13 cellular contexts compared by ENCODE assay signal in genomic region chr7:24899905-24900304, GRCh38.
DNase-seq lines count a peak whose midpoint lies in the region; ATAC-seq and TF ChIP-seq lines count a peak whose summit lies in the region.
"Had no signal": no experiment of that assay in that cellular context is flagged by ENCODE, and none has a peak within 500 bp of the region (broad histone marks: within the 10 kb centered on the region; RNA-seq: fewer than 3 reads in every experiment).

No MANE protein-coding gene starts in this region.

- POLR2A ChIA-PET in T-cell (lab: Charles Lee): no interaction called here

- no peaks in the 10 kb centered on the region for H3K9me3 ChIP-seq in SU-DHL-6 (ENCODE audit: insufficient read depth, low read length)

- CTCF ChIA-PET in T-cell (lab: Charles Lee): interaction anchor here in 1 of 2 donors (1.0 to 1.5 kb wide), 3 partner anchors 10 to 171 kb away, joined by 3 to 4 read pairs (median 3); no protein-coding TSS in a partner anchor

- peaks cover 27% of the 10 kb centered on the region; the same call in 1 of the 2 replicates for H3F3A ChIP-seq in SU-DHL-6 (ENCODE audit: insufficient read depth)

- no peak overlapping the region for H3K27ac Mint-ChIP-seq in T-cell
- H3K27ac Mint-ChIP-seq: activated CD4-positive, alpha-beta T cell treated with anti-CD3 and anti-CD28 coated beads for 36 hours; CD8-positive, alpha-beta T cell had no signal

- H3K9ac ChIP-seq in SU-DHL-6 (ENCODE audit: low read length): no peak overlapping the region

- no peak overlapping the region for H2AFZ ChIP-seq in SU-DHL-6 (ENCODE audit: low read depth, low read length, severe bottlenecking)

- no peaks in the 10 kb centered on the region for H3K36me3 ChIP-seq in SU-DHL-6 (ENCODE audit: low read length)

- H4K20me1 ChIP-seq in SU-DHL-6 (ENCODE audit: low read depth, low read length): no peaks in the 10 kb centered on the region

- peak; percentile 35 for ATAC-seq in GM18870 (IDR thresholded peaks at IDR 0.05; ENCODE audit: unreplicated experiment)
- ATAC-seq in GM21423 (IDR thresholded peaks at IDR 0.05; ENCODE audit: unreplicated experiment): peak; percentile 72
- ATAC-seq in HG03066 (IDR thresholded peaks at IDR 0.05; ENCODE audit: low read depth, unreplicated experiment): peak; percentile 70
- no peak for ATAC-seq in GM18867 (IDR thresholded peaks at IDR 0.05; ENCODE audit: unreplicated experiment)
- ATAC-seq in T-cell (replicated peaks in 1 of 4): no peak
- ATAC-seq: activated CD4-positive, alpha-beta T cell treated with anti-CD3 and anti-CD28 coated beads for 36 hours; CD8-positive, alpha-beta T cell; HCT116 had no signal

- H3K79me2 ChIP-seq in SU-DHL-6 (ENCODE audit: insufficient read depth, low read length): peaks cover 98% of the 10 kb centered on the region

- H3K4me3 ChIP-seq in SU-DHL-6 (ENCODE audit: insufficient read depth, low read length, poor library complexity, severe bottlenecking): no peak overlapping the region

- peaks cover 5% of the 10 kb centered on the region for H3K36me3 Mint-ChIP-seq in T-cell
- H3K36me3 Mint-ChIP-seq: CD8-positive, alpha-beta T cell had no signal

- H3K27me3 Mint-ChIP-seq in T-cell: no peaks in the 10 kb centered on the region
- H3K27me3 Mint-ChIP-seq: activated CD4-positive, alpha-beta T cell treated with anti-CD3 and anti-CD28 coated beads for 36 hours; central memory CD8-positive, alpha-beta T cell had no signal

- peak overlapping the region; percentile 24; the same call in 1 of the 2 replicates for H3K27ac ChIP-seq in SU-DHL-6 (ENCODE audit: low read depth, low read length)

- H3K27me3 ChIP-seq in SU-DHL-6 (ENCODE audit: low read length): no peaks in the 10 kb centered on the region

- TF ChIP-seq CTCF in SU-DHL-6 (IDR thresholded peaks at IDR 0.05; ENCODE audit: insufficient read depth, low read length, poor library complexity, severe bottlenecking): no peak

- no peak overlapping the region for H3K4me3 Mint-ChIP-seq in T-cell
- H3K4me3 Mint-ChIP-seq: activated CD4-positive, alpha-beta T cell treated with anti-CD3 and anti-CD28 coated beads for 36 hours; CD8-positive, alpha-beta T cell; central memory CD8-positive, alpha-beta T cell had no signal

- no peaks in the 10 kb centered on the region for H3K9me3 Mint-ChIP-seq in T-cell
- H3K9me3 Mint-ChIP-seq: CD8-positive, alpha-beta T cell; central memory CD8-positive, alpha-beta T cell had no signal

- H3K9me2 ChIP-seq in SU-DHL-6 (replicated peaks; ENCODE audit: insufficient read depth, low read length): no peaks in the 10 kb centered on the region

- H3K4me2 ChIP-seq in SU-DHL-6 (ENCODE audit: low read depth, low read length, poor library complexity, severe bottlenecking): peak overlapping the region; percentile 14

- no peak for DNase-seq in Kasumi-1 (lab: John Stamatoyannopoulos, UW)
- no peak for DNase-seq in T-cell
- DNase-seq in stimulated activated CD4-positive, alpha-beta T cell treated with anti-CD3 and anti-CD28 coated beads, Interleukin-4, amount 100 ng/mL, for 4 hours: no peak
- DNase-seq: activated CD4-positive, alpha-beta T cell treated with anti-CD3 and anti-CD28 coated beads for 36 hours; CD8-positive, alpha-beta T cell; NCI-H187 treated with DMSO at 0.1 percent for 48 hours had no signal

- peaks cover 47 to 67% (median 66%) of the 10 kb centered on the region in 3 donors for H3K4me1 Mint-ChIP-seq in T-cell

Comparison
In these comparisons a context has a peak if more than half of its experiments do, and no peak if none do; other contexts are left out.
1. ATAC-seq: peak in GM18870 (single experiment), GM21423 (single experiment) and HG03066 (single experiment); none in GM18867 (single experiment) and T-cell (0 of 4).